In genomic region chr6:13766201-13766634, GRCh38 we compare ENCODE assay signal across 11 cellular contexts. TPM values are rescaled to one million over a fixed set of nuclear protein-coding genes. Genes with fewer than 3 reads are reported as not detected.
DNase-seq lines count a peak whose midpoint lies in the region; ATAC-seq and TF ChIP-seq lines count a peak whose summit lies in the region.
"Had no signal": no experiment of that assay in that cellular context is flagged by ENCODE, and none has a peak within 500 bp of the region (broad histone marks: within the 10 kb centered on the region; RNA-seq: fewer than 3 reads in every experiment).

No MANE protein-coding gene starts in this region.

- H4K20me1 ChIP-seq in mammary epithelial cell (ENCODE audit: insufficient read depth, low read length), result no peaks in the 10 kb centered on the region
- H4K20me1 ChIP-seq in osteoblast (ENCODE audit: insufficient read depth, low read length), result no peaks in the 10 kb centered on the region

- no TSS peak for BruUV-seq in mammary epithelial cell (replicated peaks; lab: Mats Ljungman, UMichigan)

- CTCF ChIA-PET in mammary epithelial cell (lab: Charles Lee; ENCODE audit: low non-redundant PET), result no interaction called here

- peaks cover 40% of the 10 kb centered on the region for H3K4me1 ChIP-seq in mammary epithelial cell (ENCODE audit: insufficient read depth, low read length)
- peaks cover 36% of the 10 kb centered on the region for H3K4me1 ChIP-seq in osteoblast (ENCODE audit: insufficient read depth, low read length)

- TF ChIP-seq CTCF in mammary epithelial cell (conservative IDR thresholded peaks at IDR 0.05 in 1 of 2, IDR thresholded peaks at IDR 0.05 in 1 of 2; ENCODE audit: extremely low read depth in 1 of 2, insufficient read depth in 1 of 2, low read depth in 1 of 2, low read length in 2 of 2), result no peak
- no peak for TF ChIP-seq CTCF in osteoblast (IDR thresholded peaks at IDR 0.05; ENCODE audit: extremely low read depth, low read depth, low read length)

- H3K36me3 ChIP-seq in mammary epithelial cell (ENCODE audit: insufficient read depth, low read length) (no peaks in the 10 kb centered on the region), osteoblast (ENCODE audit: insufficient read depth, low read length) (no peaks in the 10 kb centered on the region)
- H3K36me3 ChIP-seq: uterus had no signal

- ATAC-seq in HG03571 (IDR thresholded peaks at IDR 0.05; ENCODE audit: unreplicated experiment), result no peak
- ATAC-seq: GM12878 had no signal

- H3K9me3 ChIP-seq in mammary epithelial cell (replicated peaks; ENCODE audit: insufficient read depth, low read length) (no peaks in the 10 kb centered on the region), osteoblast (ENCODE audit: low read depth, low read length) (no peaks in the 10 kb centered on the region)
- H3K9me3 ChIP-seq: uterus had no signal

- H3K27me3 ChIP-seq in mammary epithelial cell (ENCODE audit: insufficient read depth, low read length) (no peaks in the 10 kb centered on the region), osteoblast (ENCODE audit: insufficient read depth, low read length) (no peaks in the 10 kb centered on the region)
- H3K27me3 ChIP-seq: uterus had no signal

- no peaks in the 10 kb centered on the region for H3K79me2 ChIP-seq in mammary epithelial cell (ENCODE audit: insufficient read depth, low read length)
- no peaks in the 10 kb centered on the region for H3K79me2 ChIP-seq in osteoblast (ENCODE audit: insufficient read depth, low read length)

- H3K4me3 ChIP-seq in mammary epithelial cell (replicated peaks in 1 of 3; ENCODE audit: insufficient read depth in 1 of 3, low read depth in 2 of 3, low read length in 3 of 3), result no peak overlapping the region
- no peak overlapping the region for H3K4me3 ChIP-seq in osteoblast (ENCODE audit: insufficient read depth, low read length)
- H3K4me3 ChIP-seq: GM12878, uterus had no signal

- intact Hi-C loops in mammary epithelial cell (cut with micrococcal nuclease), result no loop called here

- H3K4me2 ChIP-seq in mammary epithelial cell (ENCODE audit: insufficient read depth, low read depth, low read length), result peak overlapping the region; percentile 54
- peak overlapping the region; percentile 28 for H3K4me2 ChIP-seq in osteoblast (ENCODE audit: insufficient read depth, low read length)

- H2AFZ ChIP-seq in mammary epithelial cell (ENCODE audit: low read depth, low read length) (peak overlapping the region; percentile 75), osteoblast (ENCODE audit: low read length) (peak overlapping the region; percentile 56)

- in situ Hi-C loops in mammary epithelial cell (cut with MboI; ENCODE audit: low sequenced_read_pairs in 2 of 2), result no loop called here

- DNase-seq in GDM1 (lab: John Stamatoyannopoulos, UW) (peak; percentile 14), NCI-H2171 (lab: John Stamatoyannopoulos, UW) (peak; percentile 29), mammary epithelial cell (peak; percentile 54), osteoblast (ENCODE audit: insufficient read length, low spot score, missing footprints) (peak; percentile 93), DMS53 (lab: John Stamatoyannopoulos, UW) (no peak), COR-L47 (lab: John Stamatoyannopoulos, UW) (no peak)
- no peak for DNase-seq in activated CD4-positive, alpha-beta T cell treated with anti-CD3 and anti-CD28 coated beads, Interleukin-2, amount 50 U/mL, for 48 hours
- DNase-seq: stimulated activated CD4-positive, alpha-beta T cell treated with anti-CD3 and anti-CD28 coated beads, Interleukin-4, amount 100 ng/mL, for 24 hours; uterus had no signal

- peak overlapping the region; percentile 39 for H3K27ac ChIP-seq in mammary epithelial cell (ENCODE audit: insufficient read depth, low read depth, low read length)
- peak overlapping the region; percentile 46 for H3K27ac ChIP-seq in osteoblast (ENCODE audit: low read depth, low read length)

- WGBS in mammary epithelial cell (ENCODE audit: low coverage, missing lambda C conversion rate), result 78% methylated on average over 5 of the region's 5 CpGs

- peak overlapping the region; percentile 35 for H3K9ac ChIP-seq in mammary epithelial cell (ENCODE audit: insufficient read depth, low read length)

- dilution Hi-C loops in mammary epithelial cell (cut with HindIII; ENCODE audit: low sequenced_read_pairs), result no loop called here

RNA-seq across cellular contexts. Expression of gene MCUR1, which starts 48.1 kb away (rescaled TPM):
- total RNA-seq in mammary epithelial cell, result 10 to 100 TPM; 12.0 to 28.0 TPM
- 10.7 TPM for polyA plus RNA-seq in mammary epithelial cell
- polyA minus RNA-seq in mammary epithelial cell, result 8.8 TPM
- 13.6 and 14.8 TPM in 2 replicates for total RNA-seq in osteoblast

RNA-seq across cellular contexts. Expression of gene RANBP9, which starts 54.6 kb away (rescaled TPM):
- total RNA-seq in mammary epithelial cell (10 to 100 TPM; 26.7 to 44.4 TPM), osteoblast (53.9 and 55.1 TPM in 2 replicates)
- 22.9 TPM for polyA plus RNA-seq in mammary epithelial cell
- polyA minus RNA-seq in mammary epithelial cell, result 29.4 TPM

Comparison
In these comparisons a context has a peak if more than half of its experiments do, and no peak if none do; other contexts are left out.
1. DNase-seq: peak in GDM1 (single experiment), NCI-H2171 (single experiment), mammary epithelial cell (single experiment) and osteoblast (single experiment); none in DMS53 (single experiment), COR-L47 (single experiment) and activated CD4-positive, alpha-beta T cell treated with anti-CD3 and anti-CD28 coated beads, Interleukin-2, amount 50 U/mL, for 48 hours (0 of 2).